8 cellular contexts compared by ENCODE assay signal in genomic region chr12:12999959-13000615, GRCh38. TPM values are rescaled to one million over a fixed set of nuclear protein-coding genes. Genes with fewer than 3 reads are reported as not detected.
DNase-seq lines count a peak whose midpoint lies in the region; ATAC-seq and TF ChIP-seq lines count a peak whose summit lies in the region.

TSS of gene HEBP1 (minus strand) at chr12:13000265. CDS start at chr12:13000114, 151 bp downstream.

- DNase-seq in Caki2 (ENCODE audit: low read depth): peak; percentile 80
- peak; percentile 64 to 98 for DNase-seq in PC-9
- peak; percentile 99 for DNase-seq in activated T-cell treated with anti-CD3 and anti-CD28 coated beads, Interleukin-2, amount 50 U/mL, for 24 hours
- DNase-seq in epithelial cell of prostate (ENCODE audit: low read depth, low spot score): peak; percentile 29
- peak; percentile 95 for DNase-seq in mucosa of gallbladder (ENCODE audit: low spot score)
- peak; percentile 93 for DNase-seq in stimulated activated CD8-positive, alpha-beta memory T cell treated with anti-CD3 and anti-CD28 coated beads, Interleukin-4, amount 100 ng/mL, for 24 hours (ENCODE audit: low read depth)

- no peaks in the 10 kb centered on the region for H3K9me3 ChIP-seq in PC-9 (ENCODE audit: insufficient read depth, low read depth)

- intact Hi-C loops in PC-9 (cut with micrococcal nuclease; ENCODE audit: unreplicated experiment): loop anchor here (1.0 to 10.0 kb wide), 4 partner anchors 98 to 945 kb away; no protein-coding TSS in a partner anchor

- peaks cover 3 to 18% (median 17%) of the 10 kb centered on the region in 3 donors for H3K4me1 Mint-ChIP-seq in IgD-negative memory B cell
- peaks cover 32% of the 10 kb centered on the region for H3K4me1 Mint-ChIP-seq in activated T-cell treated with anti-CD3 and anti-CD28 coated beads, Interleukin-2, amount 50 U/mL, for 24 hours (ENCODE audit: low read depth)

- no peaks in the 10 kb centered on the region for H3K9me3 Mint-ChIP-seq in IgD-negative memory B cell
- no peaks in the 10 kb centered on the region for H3K9me3 Mint-ChIP-seq in activated T-cell treated with anti-CD3 and anti-CD28 coated beads, Interleukin-2, amount 50 U/mL, for 24 hours

- H3K27ac ChIP-seq in PC-9 (peak within 1 kb of the TSS; percentile 85), epithelial cell of prostate (peak within 1 kb of the TSS; percentile 79)

- H3K79me2 ChIP-seq in PC-9 (ENCODE audit: low read depth): peaks cover 57% of the 10 kb centered on the region

- peak; percentile 75 for ATAC-seq in GM21619 (IDR thresholded peaks at IDR 0.05; ENCODE audit: unreplicated experiment)

- H3K4me1 ChIP-seq in PC-9 (replicated peaks; ENCODE audit: insufficient read depth): peaks cover 18% of the 10 kb centered on the region

- H3K4me3 ChIP-seq in PC-9: peak within 1 kb of the TSS; percentile 99

- H3K36me3 Mint-ChIP-seq in IgD-negative memory B cell: no peaks in the 10 kb centered on the region
- peaks cover 1% of the 10 kb centered on the region for H3K36me3 Mint-ChIP-seq in activated T-cell treated with anti-CD3 and anti-CD28 coated beads, Interleukin-2, amount 50 U/mL, for 24 hours (ENCODE audit: low read depth)

- 0 out of 2 replicates have a peak, but pooled peaks cover 10% of the 10 kb centered on the region for H4K20me1 ChIP-seq in PC-9 (ENCODE audit: insufficient read depth)

- no peaks in the 10 kb centered on the region for H3K27me3 ChIP-seq in PC-9 (ENCODE audit: insufficient read depth, low read depth)

- POLR2A ChIA-PET in PC-9 (lab: Charles Lee; ENCODE audit: unreplicated experiment): interaction anchor here (0.6 kb wide), 1 partner anchor 149 kb away, joined by 32 read pairs; no protein-coding TSS in a partner anchor

- H3K27ac Mint-ChIP-seq in IgD-negative memory B cell: peak within 1 kb of the TSS; percentile 37 to 83 (median 45)
- peak within 1 kb of the TSS; percentile 88 for H3K27ac Mint-ChIP-seq in activated T-cell treated with anti-CD3 and anti-CD28 coated beads, Interleukin-2, amount 50 U/mL, for 24 hours

- no peaks in the 10 kb centered on the region for H3K36me3 ChIP-seq in PC-9 (ENCODE audit: low read depth)

- no peaks in the 10 kb centered on the region for H3K9me2 ChIP-seq in PC-9 (ENCODE audit: insufficient read depth)

- peak within 1 kb of the TSS; percentile 91 to 93 (median 92) for H3K4me3 Mint-ChIP-seq in IgD-negative memory B cell
- peak within 1 kb of the TSS; percentile 83 for H3K4me3 Mint-ChIP-seq in activated T-cell treated with anti-CD3 and anti-CD28 coated beads, Interleukin-2, amount 50 U/mL, for 24 hours

- H3K27me3 Mint-ChIP-seq in IgD-negative memory B cell: peaks cover 2% of the 10 kb centered on the region
- peaks cover 22% of the 10 kb centered on the region for H3K27me3 Mint-ChIP-seq in activated T-cell treated with anti-CD3 and anti-CD28 coated beads, Interleukin-2, amount 50 U/mL, for 24 hours

- in situ Hi-C loops in Caki2 (cut with HindIII; ENCODE audit: low pct_unique_long_range_greater_than_20kb, low sequenced_read_pairs): no loop called here

- H3F3A ChIP-seq in PC-9 (ENCODE audit: insufficient read depth, low read depth): peaks cover 9% of the 10 kb centered on the region

- CTCF ChIA-PET in PC-9 (lab: Charles Lee): no interaction called here

- BruUV-seq in PC-9 (replicated peaks; lab: Mats Ljungman, UMichigan): no TSS peak

- no peak; the same call in 1 of the 2 replicates for TF ChIP-seq CTCF in PC-9 (conservative IDR thresholded peaks at IDR 0.05)

- H3K4me2 ChIP-seq in PC-9: peak within 1 kb of the TSS; percentile 90

- H2AFZ ChIP-seq in PC-9: peak within 1 kb of the TSS; percentile 96

RNA-seq across cellular contexts. Expression of gene HEBP1, which starts in this region (rescaled TPM):
- total RNA-seq in Caki2 (2014; rRNA removed; shearing (Covaris generic); ENCODE audit: low replicate concordance): 2.1 and 6.4 TPM in 2 replicates
- 12.9 TPM for polyA plus RNA-seq in IgD-negative memory B cell
- total RNA-seq in PC-9 (2021) (148 and 195 TPM in 2 replicates), mucosa of gallbladder (90.2 TPM)

Comparison
In these comparisons a context has a peak if more than half of its experiments do, and no peak if none do; other contexts are left out.
1. Peak in every context shown above with its lines: DNase-seq, ATAC-seq, H3K4me3 ChIP-seq and H3K27ac ChIP-seq.
2. RNA of gene HEBP1 (total RNA-seq): 148 to 195 TPM in PC-9 and 90.2 TPM in mucosa of gallbladder (single experiment); 2.1 to 6.4 TPM in Caki2; every median in the first group is over 10 times any median in the second.
3. DNase-seq: peak in every context shown above with its lines; median percentile 99 in activated T-cell treated with anti-CD3 and anti-CD28 coated beads, Interleukin-2, amount 50 U/mL, for 24 hours; 95 in mucosa of gallbladder; 93 in stimulated activated CD8-positive, alpha-beta memory T cell treated with anti-CD3 and anti-CD28 coated beads, Interleukin-4, amount 100 ng/mL, for 24 hours; 81 in PC-9; 80 in Caki2; 29 in epithelial cell of prostate.